In genomic region chr9:76109953-76110352, GRCh38 we compare ENCODE assay signal across 14 cellular contexts.
DNase-seq lines count a peak whose midpoint lies in the region; ATAC-seq and TF ChIP-seq lines count a peak whose summit lies in the region.
"Had no signal": no experiment of that assay in that cellular context is flagged by ENCODE, and none has a peak within 500 bp of the region (broad histone marks: within the 10 kb centered on the region; RNA-seq: fewer than 3 reads in every experiment).

No MANE protein-coding gene starts in this region.

- no peaks in the 10 kb centered on the region for H3K9me3 Mint-ChIP-seq in natural killer cell
- H3K9me3 Mint-ChIP-seq in CD4-positive, alpha-beta T cell, result no peaks in the 10 kb centered on the region

- intact Hi-C loops in natural killer cell (cut with micrococcal nuclease), result no loop called here
- intact Hi-C loops in CD4-positive, alpha-beta T cell (cut with DNase I, micrococcal nuclease), result no loop called here

- TF ChIP-seq CTCF in RWPE1 (conservative IDR thresholded peaks at IDR 0.05; ENCODE audit: low read depth), result no peak
- no peak for TF ChIP-seq CTCF in natural killer cell (IDR thresholded peaks at IDR 0.05)
- no peak for TF ChIP-seq CTCF in CD4-positive, alpha-beta T cell (IDR thresholded peaks at IDR 0.05)

- POLR2A ChIA-PET in RWPE1 (lab: Yijun Ruan, JAX; ENCODE audit: low non-redundant PET), result no interaction called here
- POLR2A ChIA-PET in CD4-positive, alpha-beta T cell (lab: Charles Lee), result interaction anchor here (1.0 kb wide), 1 partner anchor 9 kb away, joined by 3 read pairs; no protein-coding TSS in a partner anchor

- peak overlapping the region in 1 of 2 donors; percentile 65 for H3K27ac Mint-ChIP-seq in natural killer cell
- no peak overlapping the region for H3K27ac Mint-ChIP-seq in CD4-positive, alpha-beta T cell

- DNase-seq in AG08396 (ENCODE audit: low spot score) (peak; percentile 29), RWPE1 (ENCODE audit: low spot score) (peak; percentile 17), fibroblast of gingiva (ENCODE audit: low read depth) (peak; percentile 52), natural killer cell (no peak), KG1 (lab: John Stamatoyannopoulos, UW) (no peak), RKO (ENCODE audit: low spot score) (no peak), DMS 273 treated with DMSO at 0.1 percent for 48 hours (lab: John Stamatoyannopoulos, UW) (no peak)
- DNase-seq in CD4-positive, alpha-beta T cell, result no peak
- DNase-seq: activated CD4-positive, alpha-beta T cell treated with anti-CD3 and anti-CD28 coated beads, Interleukin-2, amount 50 U/mL, for 4 hours; activated T-cell treated with anti-CD3 and anti-CD28 coated beads, Interleukin-2, amount 50 U/mL, for 48 hours; GDM1; MV-4-11; transverse colon had no signal

- H3K9me3 ChIP-seq in CD4-positive, alpha-beta T cell (ENCODE audit: control insufficient read depth, low read length), result no peaks in the 10 kb centered on the region
- H3K9me3 ChIP-seq: A549, transverse colon had no signal

- H3K27ac ChIP-seq in RWPE1, result no peak overlapping the region
- no peak overlapping the region for H3K27ac ChIP-seq in CD4-positive, alpha-beta T cell (ENCODE audit: low read depth, low read length)
- H3K27ac ChIP-seq: A549 had no signal

- H3K36me3 Mint-ChIP-seq in natural killer cell, result no peaks in the 10 kb centered on the region
- H3K36me3 Mint-ChIP-seq in CD4-positive, alpha-beta T cell (ENCODE audit: low read depth), result peaks cover 60% of the 10 kb centered on the region

- no peaks in the 10 kb centered on the region for H3K27me3 Mint-ChIP-seq in natural killer cell (ENCODE audit: low read depth in 2 of 2)
- H3K27me3 Mint-ChIP-seq in CD4-positive, alpha-beta T cell, result no peaks in the 10 kb centered on the region

- no peaks in the 10 kb centered on the region for H3K27me3 ChIP-seq in CD4-positive, alpha-beta T cell (ENCODE audit: control insufficient read depth, insufficient read depth, low read length)
- H3K27me3 ChIP-seq: transverse colon had no signal

- CTCF ChIA-PET in RWPE1 (lab: Yijun Ruan, JAX), result interaction anchor here (0.7 kb wide), 2 partner anchors 8 to 194 kb away, joined by 3 read pairs; no protein-coding TSS in a partner anchor
- CTCF ChIA-PET in CD4-positive, alpha-beta T cell (lab: Charles Lee), result no interaction called here

- peak overlapping the region; percentile 55 for H3K4me3 Mint-ChIP-seq in natural killer cell
- no peak overlapping the region for H3K4me3 Mint-ChIP-seq in CD4-positive, alpha-beta T cell

- peaks cover 0 to 15% of the 10 kb centered on the region in 2 donors for H3K4me1 Mint-ChIP-seq in natural killer cell
- peaks cover 4% of the 10 kb centered on the region for H3K4me1 Mint-ChIP-seq in CD4-positive, alpha-beta T cell (ENCODE audit: low read depth)

- ATAC-seq in natural killer cell, result peak in 2 of 3 donors; percentile 30 to 64
- ATAC-seq in CD4-positive, alpha-beta T cell (ENCODE audit: poor library complexity), result no peak
- ATAC-seq: A549 had no signal

Comparison
In these comparisons a context has a peak if more than half of its experiments do, and no peak if none do; other contexts are left out.
1. DNase-seq: peak in AG08396 (single experiment), RWPE1 (single experiment) and fibroblast of gingiva (single experiment); none in natural killer cell (single experiment), KG1 (single experiment), CD4-positive, alpha-beta T cell (0 of 10), RKO (single experiment) and DMS 273 treated with DMSO at 0.1 percent for 48 hours (single experiment).